1 cellular context compared by ENCODE assay signal in the genomic region with DNA sequence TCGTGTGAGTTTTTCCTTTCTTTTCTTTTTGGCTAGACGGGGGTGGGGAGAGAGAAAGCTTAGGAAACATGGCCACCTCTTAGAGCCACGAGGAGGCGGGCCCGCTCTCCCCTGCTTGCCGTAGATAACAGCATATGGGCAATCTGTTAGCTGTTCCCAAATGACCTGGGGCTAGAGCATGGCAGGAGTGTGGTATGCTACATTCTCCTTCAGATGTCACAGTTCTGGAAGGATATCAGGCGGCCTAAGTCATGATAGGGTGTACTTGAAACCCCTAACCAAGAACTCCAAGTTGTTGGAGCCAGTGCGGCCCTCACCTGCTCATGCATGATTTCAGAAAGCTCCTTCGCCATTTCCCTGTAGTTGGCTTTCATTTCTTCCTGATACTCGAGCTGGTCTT.
TF ChIP-seq lines count a peak whose summit lies in the region.

No MANE protein-coding gene starts in this region.

TF ChIP-seq in K562, 482 proteins besides CTCF, POLR2A, EP300 and RAD21 (continued from another document and continues in another):
- TF ChIP-seq, protein P1, sequence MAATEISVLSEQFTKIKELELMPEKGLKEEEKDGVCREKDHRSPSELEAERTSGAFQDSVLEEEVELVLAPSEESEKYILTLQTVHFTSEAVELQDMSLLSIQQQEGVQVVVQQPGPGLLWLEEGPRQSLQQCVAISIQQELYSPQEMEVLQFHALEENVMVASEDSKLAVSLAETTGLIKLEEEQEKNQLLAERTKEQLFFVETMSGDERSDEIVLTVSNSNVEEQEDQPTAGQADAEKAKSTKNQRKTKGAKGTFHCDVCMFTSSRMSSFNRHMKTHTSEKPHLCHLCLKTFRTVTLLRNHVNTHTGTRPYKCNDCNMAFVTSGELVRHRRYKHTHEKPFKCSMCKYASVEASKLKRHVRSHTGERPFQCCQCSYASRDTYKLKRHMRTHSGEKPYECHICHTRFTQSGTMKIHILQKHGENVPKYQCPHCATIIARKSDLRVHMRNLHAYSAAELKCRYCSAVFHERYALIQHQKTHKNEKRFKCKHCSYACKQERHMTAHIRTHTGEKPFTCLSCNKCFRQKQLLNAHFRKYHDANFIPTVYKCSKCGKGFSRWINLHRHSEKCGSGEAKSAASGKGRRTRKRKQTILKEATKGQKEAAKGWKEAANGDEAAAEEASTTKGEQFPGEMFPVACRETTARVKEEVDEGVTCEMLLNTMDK (IDR thresholded peaks at IDR 0.05; ENCODE audit: borderline replicate concordance, insufficient read depth, low read depth, low read length, poor library complexity, severe bottlenecking): no peak
- no peak for TF ChIP-seq KLF1 (tag; IDR thresholded peaks at IDR 0.05)
- TF ChIP-seq, protein P2, sequence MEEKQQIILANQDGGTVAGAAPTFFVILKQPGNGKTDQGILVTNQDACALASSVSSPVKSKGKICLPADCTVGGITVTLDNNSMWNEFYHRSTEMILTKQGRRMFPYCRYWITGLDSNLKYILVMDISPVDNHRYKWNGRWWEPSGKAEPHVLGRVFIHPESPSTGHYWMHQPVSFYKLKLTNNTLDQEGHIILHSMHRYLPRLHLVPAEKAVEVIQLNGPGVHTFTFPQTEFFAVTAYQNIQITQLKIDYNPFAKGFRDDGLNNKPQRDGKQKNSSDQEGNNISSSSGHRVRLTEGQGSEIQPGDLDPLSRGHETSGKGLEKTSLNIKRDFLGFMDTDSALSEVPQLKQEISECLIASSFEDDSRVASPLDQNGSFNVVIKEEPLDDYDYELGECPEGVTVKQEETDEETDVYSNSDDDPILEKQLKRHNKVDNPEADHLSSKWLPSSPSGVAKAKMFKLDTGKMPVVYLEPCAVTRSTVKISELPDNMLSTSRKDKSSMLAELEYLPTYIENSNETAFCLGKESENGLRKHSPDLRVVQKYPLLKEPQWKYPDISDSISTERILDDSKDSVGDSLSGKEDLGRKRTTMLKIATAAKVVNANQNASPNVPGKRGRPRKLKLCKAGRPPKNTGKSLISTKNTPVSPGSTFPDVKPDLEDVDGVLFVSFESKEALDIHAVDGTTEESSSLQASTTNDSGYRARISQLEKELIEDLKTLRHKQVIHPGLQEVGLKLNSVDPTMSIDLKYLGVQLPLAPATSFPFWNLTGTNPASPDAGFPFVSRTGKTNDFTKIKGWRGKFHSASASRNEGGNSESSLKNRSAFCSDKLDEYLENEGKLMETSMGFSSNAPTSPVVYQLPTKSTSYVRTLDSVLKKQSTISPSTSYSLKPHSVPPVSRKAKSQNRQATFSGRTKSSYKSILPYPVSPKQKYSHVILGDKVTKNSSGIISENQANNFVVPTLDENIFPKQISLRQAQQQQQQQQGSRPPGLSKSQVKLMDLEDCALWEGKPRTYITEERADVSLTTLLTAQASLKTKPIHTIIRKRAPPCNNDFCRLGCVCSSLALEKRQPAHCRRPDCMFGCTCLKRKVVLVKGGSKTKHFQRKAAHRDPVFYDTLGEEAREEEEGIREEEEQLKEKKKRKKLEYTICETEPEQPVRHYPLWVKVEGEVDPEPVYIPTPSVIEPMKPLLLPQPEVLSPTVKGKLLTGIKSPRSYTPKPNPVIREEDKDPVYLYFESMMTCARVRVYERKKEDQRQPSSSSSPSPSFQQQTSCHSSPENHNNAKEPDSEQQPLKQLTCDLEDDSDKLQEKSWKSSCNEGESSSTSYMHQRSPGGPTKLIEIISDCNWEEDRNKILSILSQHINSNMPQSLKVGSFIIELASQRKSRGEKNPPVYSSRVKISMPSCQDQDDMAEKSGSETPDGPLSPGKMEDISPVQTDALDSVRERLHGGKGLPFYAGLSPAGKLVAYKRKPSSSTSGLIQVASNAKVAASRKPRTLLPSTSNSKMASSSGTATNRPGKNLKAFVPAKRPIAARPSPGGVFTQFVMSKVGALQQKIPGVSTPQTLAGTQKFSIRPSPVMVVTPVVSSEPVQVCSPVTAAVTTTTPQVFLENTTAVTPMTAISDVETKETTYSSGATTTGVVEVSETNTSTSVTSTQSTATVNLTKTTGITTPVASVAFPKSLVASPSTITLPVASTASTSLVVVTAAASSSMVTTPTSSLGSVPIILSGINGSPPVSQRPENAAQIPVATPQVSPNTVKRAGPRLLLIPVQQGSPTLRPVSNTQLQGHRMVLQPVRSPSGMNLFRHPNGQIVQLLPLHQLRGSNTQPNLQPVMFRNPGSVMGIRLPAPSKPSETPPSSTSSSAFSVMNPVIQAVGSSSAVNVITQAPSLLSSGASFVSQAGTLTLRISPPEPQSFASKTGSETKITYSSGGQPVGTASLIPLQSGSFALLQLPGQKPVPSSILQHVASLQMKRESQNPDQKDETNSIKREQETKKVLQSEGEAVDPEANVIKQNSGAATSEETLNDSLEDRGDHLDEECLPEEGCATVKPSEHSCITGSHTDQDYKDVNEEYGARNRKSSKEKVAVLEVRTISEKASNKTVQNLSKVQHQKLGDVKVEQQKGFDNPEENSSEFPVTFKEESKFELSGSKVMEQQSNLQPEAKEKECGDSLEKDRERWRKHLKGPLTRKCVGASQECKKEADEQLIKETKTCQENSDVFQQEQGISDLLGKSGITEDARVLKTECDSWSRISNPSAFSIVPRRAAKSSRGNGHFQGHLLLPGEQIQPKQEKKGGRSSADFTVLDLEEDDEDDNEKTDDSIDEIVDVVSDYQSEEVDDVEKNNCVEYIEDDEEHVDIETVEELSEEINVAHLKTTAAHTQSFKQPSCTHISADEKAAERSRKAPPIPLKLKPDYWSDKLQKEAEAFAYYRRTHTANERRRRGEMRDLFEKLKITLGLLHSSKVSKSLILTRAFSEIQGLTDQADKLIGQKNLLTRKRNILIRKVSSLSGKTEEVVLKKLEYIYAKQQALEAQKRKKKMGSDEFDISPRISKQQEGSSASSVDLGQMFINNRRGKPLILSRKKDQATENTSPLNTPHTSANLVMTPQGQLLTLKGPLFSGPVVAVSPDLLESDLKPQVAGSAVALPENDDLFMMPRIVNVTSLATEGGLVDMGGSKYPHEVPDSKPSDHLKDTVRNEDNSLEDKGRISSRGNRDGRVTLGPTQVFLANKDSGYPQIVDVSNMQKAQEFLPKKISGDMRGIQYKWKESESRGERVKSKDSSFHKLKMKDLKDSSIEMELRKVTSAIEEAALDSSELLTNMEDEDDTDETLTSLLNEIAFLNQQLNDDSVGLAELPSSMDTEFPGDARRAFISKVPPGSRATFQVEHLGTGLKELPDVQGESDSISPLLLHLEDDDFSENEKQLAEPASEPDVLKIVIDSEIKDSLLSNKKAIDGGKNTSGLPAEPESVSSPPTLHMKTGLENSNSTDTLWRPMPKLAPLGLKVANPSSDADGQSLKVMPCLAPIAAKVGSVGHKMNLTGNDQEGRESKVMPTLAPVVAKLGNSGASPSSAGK (IDR thresholded peaks at IDR 0.05): peak; percentile 86
- TF ChIP-seq, protein P3, sequence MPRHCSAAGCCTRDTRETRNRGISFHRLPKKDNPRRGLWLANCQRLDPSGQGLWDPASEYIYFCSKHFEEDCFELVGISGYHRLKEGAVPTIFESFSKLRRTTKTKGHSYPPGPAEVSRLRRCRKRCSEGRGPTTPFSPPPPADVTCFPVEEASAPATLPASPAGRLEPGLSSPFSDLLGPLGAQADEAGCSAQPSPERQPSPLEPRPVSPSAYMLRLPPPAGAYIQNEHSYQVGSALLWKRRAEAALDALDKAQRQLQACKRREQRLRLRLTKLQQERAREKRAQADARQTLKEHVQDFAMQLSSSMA (CRISPR knock-in tag; IDR thresholded peaks at IDR 0.05): no peak
- TF ChIP-seq MIER1 (IDR thresholded peaks at IDR 0.05; ENCODE audit: low read depth): peak; percentile 85
- TF ChIP-seq HOXB6 (CRISPR knock-in tag; IDR thresholded peaks at IDR 0.05; ENCODE audit: borderline replicate concordance): no peak
- TF ChIP-seq, protein P4, sequence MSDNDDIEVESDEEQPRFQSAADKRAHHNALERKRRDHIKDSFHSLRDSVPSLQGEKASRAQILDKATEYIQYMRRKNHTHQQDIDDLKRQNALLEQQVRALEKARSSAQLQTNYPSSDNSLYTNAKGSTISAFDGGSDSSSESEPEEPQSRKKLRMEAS (CRISPR knock-in tag; IDR thresholded peaks at IDR 0.05): peak; percentile 97
- no peak for TF ChIP-seq XRCC5 (IDR thresholded peaks at IDR 0.05; ENCODE audit: low read depth, low read length)
- TF ChIP-seq NFE2L1 (tag; IDR thresholded peaks at IDR 0.05; ENCODE audit: borderline replicate concordance, low read depth): no peak
- TF ChIP-seq, protein P5, sequence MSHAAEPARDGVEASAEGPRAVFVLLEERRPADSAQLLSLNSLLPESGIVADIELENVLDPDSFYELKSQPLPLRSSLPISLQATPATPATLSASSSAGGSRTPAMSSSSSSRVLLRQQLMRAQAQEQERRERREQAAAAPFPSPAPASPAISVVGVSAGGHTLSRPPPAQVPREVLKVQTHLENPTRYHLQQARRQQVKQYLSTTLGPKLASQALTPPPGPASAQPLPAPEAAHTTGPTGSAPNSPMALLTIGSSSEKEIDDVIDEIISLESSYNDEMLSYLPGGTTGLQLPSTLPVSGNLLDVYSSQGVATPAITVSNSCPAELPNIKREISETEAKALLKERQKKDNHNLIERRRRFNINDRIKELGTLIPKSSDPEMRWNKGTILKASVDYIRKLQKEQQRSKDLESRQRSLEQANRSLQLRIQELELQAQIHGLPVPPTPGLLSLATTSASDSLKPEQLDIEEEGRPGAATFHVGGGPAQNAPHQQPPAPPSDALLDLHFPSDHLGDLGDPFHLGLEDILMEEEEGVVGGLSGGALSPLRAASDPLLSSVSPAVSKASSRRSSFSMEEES (CRISPR knock-in tag; IDR thresholded peaks at IDR 0.05): no peak
- no peak for TF ChIP-seq TARDBP (IDR thresholded peaks at IDR 0.05)
- TF ChIP-seq ZNF668 (CRISPR knock-in tag; IDR thresholded peaks at IDR 0.05): no peak
- TF ChIP-seq ATF1 (CRISPR knock-in tag; IDR thresholded peaks at IDR 0.05): no peak
- TF ChIP-seq ATF1 (tag; IDR thresholded peaks at IDR 0.05): no peak
- TF ChIP-seq SP1 (CRISPR knock-in tag; IDR thresholded peaks at IDR 0.05): no peak
- TF ChIP-seq MAFG (tag; conservative IDR thresholded peaks at IDR 0.05): no peak
- TF ChIP-seq STAT5A (IDR thresholded peaks at IDR 0.05; ENCODE audit: borderline replicate concordance, low read length): peak; percentile 57; the same call in 1 of the 2 replicates
- TF ChIP-seq ERF (CRISPR knock-in tag; IDR thresholded peaks at IDR 0.05): no peak
- no peak for TF ChIP-seq ZNF408 (CRISPR knock-in tag; IDR thresholded peaks at IDR 0.05; ENCODE audit: low read depth)
- TF ChIP-seq, protein P6, sequence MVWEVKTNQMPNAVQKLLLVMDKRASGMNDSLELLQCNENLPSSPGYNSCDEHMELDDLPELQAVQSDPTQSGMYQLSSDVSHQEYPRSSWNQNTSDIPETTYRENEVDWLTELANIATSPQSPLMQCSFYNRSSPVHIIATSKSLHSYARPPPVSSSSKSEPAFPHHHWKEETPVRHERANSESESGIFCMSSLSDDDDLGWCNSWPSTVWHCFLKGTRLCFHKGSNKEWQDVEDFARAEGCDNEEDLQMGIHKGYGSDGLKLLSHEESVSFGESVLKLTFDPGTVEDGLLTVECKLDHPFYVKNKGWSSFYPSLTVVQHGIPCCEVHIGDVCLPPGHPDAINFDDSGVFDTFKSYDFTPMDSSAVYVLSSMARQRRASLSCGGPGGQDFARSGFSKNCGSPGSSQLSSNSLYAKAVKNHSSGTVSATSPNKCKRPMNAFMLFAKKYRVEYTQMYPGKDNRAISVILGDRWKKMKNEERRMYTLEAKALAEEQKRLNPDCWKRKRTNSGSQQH (CRISPR knock-in tag; IDR thresholded peaks at IDR 0.05): no peak
- TF ChIP-seq, protein P7, sequence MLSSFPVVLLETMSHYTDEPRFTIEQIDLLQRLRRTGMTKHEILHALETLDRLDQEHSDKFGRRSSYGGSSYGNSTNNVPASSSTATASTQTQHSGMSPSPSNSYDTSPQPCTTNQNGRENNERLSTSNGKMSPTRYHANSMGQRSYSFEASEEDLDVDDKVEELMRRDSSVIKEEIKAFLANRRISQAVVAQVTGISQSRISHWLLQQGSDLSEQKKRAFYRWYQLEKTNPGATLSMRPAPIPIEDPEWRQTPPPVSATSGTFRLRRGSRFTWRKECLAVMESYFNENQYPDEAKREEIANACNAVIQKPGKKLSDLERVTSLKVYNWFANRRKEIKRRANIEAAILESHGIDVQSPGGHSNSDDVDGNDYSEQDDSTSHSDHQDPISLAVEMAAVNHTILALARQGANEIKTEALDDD (IDR thresholded peaks at IDR 0.05): no peak
- TF ChIP-seq NCOA6 (IDR thresholded peaks at IDR 0.05): no peak
- TF ChIP-seq TCFL5 (CRISPR knock-in tag; conservative IDR thresholded peaks at IDR 0.05): no peak
- TF ChIP-seq BRCA1 (IDR thresholded peaks at IDR 0.05): no peak
- no peak for TF ChIP-seq BRCA1 (CRISPR knock-in tag; IDR thresholded peaks at IDR 0.05)
- TF ChIP-seq, protein P8, sequence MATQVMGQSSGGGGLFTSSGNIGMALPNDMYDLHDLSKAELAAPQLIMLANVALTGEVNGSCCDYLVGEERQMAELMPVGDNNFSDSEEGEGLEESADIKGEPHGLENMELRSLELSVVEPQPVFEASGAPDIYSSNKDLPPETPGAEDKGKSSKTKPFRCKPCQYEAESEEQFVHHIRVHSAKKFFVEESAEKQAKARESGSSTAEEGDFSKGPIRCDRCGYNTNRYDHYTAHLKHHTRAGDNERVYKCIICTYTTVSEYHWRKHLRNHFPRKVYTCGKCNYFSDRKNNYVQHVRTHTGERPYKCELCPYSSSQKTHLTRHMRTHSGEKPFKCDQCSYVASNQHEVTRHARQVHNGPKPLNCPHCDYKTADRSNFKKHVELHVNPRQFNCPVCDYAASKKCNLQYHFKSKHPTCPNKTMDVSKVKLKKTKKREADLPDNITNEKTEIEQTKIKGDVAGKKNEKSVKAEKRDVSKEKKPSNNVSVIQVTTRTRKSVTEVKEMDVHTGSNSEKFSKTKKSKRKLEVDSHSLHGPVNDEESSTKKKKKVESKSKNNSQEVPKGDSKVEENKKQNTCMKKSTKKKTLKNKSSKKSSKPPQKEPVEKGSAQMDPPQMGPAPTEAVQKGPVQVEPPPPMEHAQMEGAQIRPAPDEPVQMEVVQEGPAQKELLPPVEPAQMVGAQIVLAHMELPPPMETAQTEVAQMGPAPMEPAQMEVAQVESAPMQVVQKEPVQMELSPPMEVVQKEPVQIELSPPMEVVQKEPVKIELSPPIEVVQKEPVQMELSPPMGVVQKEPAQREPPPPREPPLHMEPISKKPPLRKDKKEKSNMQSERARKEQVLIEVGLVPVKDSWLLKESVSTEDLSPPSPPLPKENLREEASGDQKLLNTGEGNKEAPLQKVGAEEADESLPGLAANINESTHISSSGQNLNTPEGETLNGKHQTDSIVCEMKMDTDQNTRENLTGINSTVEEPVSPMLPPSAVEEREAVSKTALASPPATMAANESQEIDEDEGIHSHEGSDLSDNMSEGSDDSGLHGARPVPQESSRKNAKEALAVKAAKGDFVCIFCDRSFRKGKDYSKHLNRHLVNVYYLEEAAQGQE (CRISPR knock-in tag; IDR thresholded peaks at IDR 0.05; ENCODE audit: low read depth): no peak
- TF ChIP-seq TGIF2 (CRISPR knock-in tag; IDR thresholded peaks at IDR 0.05): no peak
- TF ChIP-seq SPI1 (IDR thresholded peaks at IDR 0.05; ENCODE audit: borderline replicate concordance, low read depth, low read length): no peak
- TF ChIP-seq MTA3 (IDR thresholded peaks at IDR 0.05; ENCODE audit: borderline replicate concordance): 0 out of 2 replicates have a peak, but pooled peaks have one; percentile 18
- no peak for TF ChIP-seq NONO (IDR thresholded peaks at IDR 0.05; ENCODE audit: low read depth in 2 of 2, low read length in 1 of 2)
- TF ChIP-seq SRF (CRISPR knock-in tag; IDR thresholded peaks at IDR 0.05): no peak
- no peak for TF ChIP-seq ZNF830 (CRISPR knock-in tag; IDR thresholded peaks at IDR 0.05)
- TF ChIP-seq, protein P9, sequence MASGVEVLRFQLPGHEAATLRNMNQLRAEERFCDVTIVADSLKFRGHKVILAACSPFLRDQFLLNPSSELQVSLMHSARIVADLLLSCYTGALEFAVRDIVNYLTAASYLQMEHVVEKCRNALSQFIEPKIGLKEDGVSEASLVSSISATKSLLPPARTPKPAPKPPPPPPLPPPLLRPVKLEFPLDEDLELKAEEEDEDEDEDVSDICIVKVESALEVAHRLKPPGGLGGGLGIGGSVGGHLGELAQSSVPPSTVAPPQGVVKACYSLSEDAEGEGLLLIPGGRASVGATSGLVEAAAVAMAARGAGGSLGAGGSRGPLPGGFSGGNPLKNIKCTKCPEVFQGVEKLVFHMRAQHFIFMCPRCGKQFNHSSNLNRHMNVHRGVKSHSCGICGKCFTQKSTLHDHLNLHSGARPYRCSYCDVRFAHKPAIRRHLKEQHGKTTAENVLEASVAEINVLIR (CRISPR knock-in tag; IDR thresholded peaks at IDR 0.05): no peak
- TF ChIP-seq ARNT (IDR thresholded peaks at IDR 0.05): no peak
